18 cellular contexts compared by ENCODE assay signal in the genomic region with DNA sequence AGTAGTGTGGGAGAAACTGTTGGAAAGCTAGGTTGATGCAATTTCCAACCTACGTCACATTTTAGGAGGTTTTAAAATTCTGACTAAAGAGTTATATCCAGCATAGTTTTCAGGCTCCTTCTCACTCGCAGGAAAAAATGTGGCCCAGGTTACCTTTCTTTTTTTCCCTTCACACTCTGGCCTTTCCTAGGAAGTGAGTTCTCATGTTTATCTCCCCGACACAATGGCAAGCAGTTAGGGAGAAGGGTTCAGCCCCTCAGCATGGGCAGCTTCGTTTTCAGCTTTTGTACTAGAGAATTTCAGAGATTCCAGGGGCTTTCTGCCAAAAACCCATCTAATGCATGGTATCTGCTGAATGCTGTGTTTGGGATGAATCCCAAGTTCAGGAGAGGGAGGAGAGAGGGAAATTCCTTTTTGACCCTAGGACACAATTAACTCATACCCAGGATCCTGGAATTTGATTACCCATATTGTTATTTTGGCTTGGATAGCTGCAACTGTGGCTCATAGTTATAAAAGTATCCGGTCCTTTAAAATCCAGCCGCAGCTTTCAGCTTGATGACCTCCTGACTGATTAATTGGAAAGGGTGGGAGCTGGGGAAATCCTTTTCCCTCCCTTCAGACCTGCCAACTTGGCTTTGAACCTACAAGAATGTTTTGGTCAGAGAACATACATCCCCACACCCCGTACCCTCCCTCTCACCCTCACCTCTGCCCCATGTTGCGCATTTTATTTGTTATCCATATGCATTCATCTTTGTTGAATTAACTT.
DNase-seq lines count a peak whose midpoint lies in the region; ATAC-seq and TF ChIP-seq lines count a peak whose summit lies in the region.
"Had no signal": no experiment of that assay in that cellular context is flagged by ENCODE, and none has a peak within 500 bp of the region (broad histone marks: within the 10 kb centered on the region; RNA-seq: fewer than 3 reads in every experiment).

No MANE protein-coding gene starts in this region.

- H3K4me3 ChIP-seq in endodermal cell (ENCODE audit: low read length) (peak overlapping the region; percentile 13), stomach (no peak overlapping the region)
- H3K4me3 ChIP-seq: prostate gland had no signal

- no peak overlapping the region for H3K18ac ChIP-seq in H9 (ENCODE audit: insufficient read length, low read depth, low read length)

- no peak overlapping the region for H3K56ac ChIP-seq in H9 (ENCODE audit: insufficient read length, low read depth, low read length)

- H2BK12ac ChIP-seq in H9 (ENCODE audit: insufficient read length, low read depth, low read length) = no peak overlapping the region

- no peak overlapping the region for H3K4me2 ChIP-seq in H9 (ENCODE audit: insufficient read depth, insufficient read length, low read length)

- H2BK5ac ChIP-seq in H9 (ENCODE audit: insufficient read length, low read length) = no peak overlapping the region

- no peaks in the 10 kb centered on the region for H3K79me2 ChIP-seq in H9 (ENCODE audit: insufficient read depth, low read length)

- H4K20me1 ChIP-seq in H9 (ENCODE audit: control insufficient read depth, insufficient read depth, insufficient read length) = no peaks in the 10 kb centered on the region

- no peak overlapping the region for H4K91ac ChIP-seq in H9 (ENCODE audit: insufficient read length, low read depth, low read length)

- H3K4me1 ChIP-seq in H9 (ENCODE audit: insufficient read depth, low read length) (no peaks in the 10 kb centered on the region; the same call in 1 of the 2 replicates), endodermal cell (ENCODE audit: control insufficient read depth, insufficient read depth, low read length) (peaks cover 20% of the 10 kb centered on the region), stomach (peaks cover 0 to 35% (median 13%) of the 10 kb centered on the region in 4 donors)
- H3K4me1 ChIP-seq: prostate gland had no signal

- H3K23me2 ChIP-seq in H9 (ENCODE audit: insufficient read length, low read depth, low read length, poor library complexity, severe bottlenecking) = no peaks in the 10 kb centered on the region

- H3K9ac ChIP-seq in H9 (ENCODE audit: extremely low read depth, insufficient read length, low read length) (no peak overlapping the region), endodermal cell (ENCODE audit: extremely low read depth, low read length, poor library complexity, severe bottlenecking) (no peak overlapping the region)

- H4K5ac ChIP-seq in H9 (ENCODE audit: insufficient read length, low read depth, low read length) = no peak overlapping the region

- H3K4ac ChIP-seq in H9 (ENCODE audit: low read depth, low read length) = no peak overlapping the region

- no peaks in the 10 kb centered on the region for H3K36me3 ChIP-seq in endodermal cell (ENCODE audit: control insufficient read depth, insufficient read depth, low read length)
- H3K36me3 ChIP-seq in stomach = peaks cover 0 to 10% (median 3%) of the 10 kb centered on the region in 4 donors
- H3K36me3 ChIP-seq: prostate gland had no signal

- no peaks in the 10 kb centered on the region for H3K79me1 ChIP-seq in H9 (ENCODE audit: insufficient read depth, low read depth, low read length, poor library complexity, severe bottlenecking)

- no peak overlapping the region for H2BK120ac ChIP-seq in H9 (ENCODE audit: low read depth, low read length, poor library complexity, severe bottlenecking)

- H3K4me3 Mint-ChIP-seq in H9 = no peak overlapping the region
- H3K4me3 Mint-ChIP-seq in endodermal cell = no peak overlapping the region
- H3K4me3 Mint-ChIP-seq: activated naive CD4-positive, alpha-beta T cell treated with anti-CD3 and anti-CD28 coated beads, Interleukin-2, amount 50 U/mL, for 24 hours; CD4-positive, alpha-beta memory T cell had no signal

- H2BK20ac ChIP-seq in H9 (ENCODE audit: low read depth, low read length, poor library complexity, severe bottlenecking) = no peak overlapping the region

- no peaks in the 10 kb centered on the region for H3K9me3 ChIP-seq in H9 (ENCODE audit: control insufficient read depth, low read depth, low read length)
- H3K9me3 ChIP-seq in endodermal cell (ENCODE audit: control insufficient read depth, low read length) = peaks cover 7% of the 10 kb centered on the region
- no peaks in the 10 kb centered on the region for H3K9me3 ChIP-seq in stomach
- H3K9me3 ChIP-seq: prostate gland had no signal

- no peak overlapping the region for H3K23ac ChIP-seq in H9 (ENCODE audit: insufficient read length, low read depth, low read length)

- WGBS in H9 (ENCODE audit: extremely low coverage, insufficient read length, low lambda C conversion rate) = no CpG with 5 or more reads among the region's 8 CpGs
- WGBS in endodermal cell (ENCODE audit: insufficient coverage in 1 of 2, insufficient read length in 1 of 2), 2 experiments = 66 to 71% methylated on average over 3 to 8 of the region's 8 CpGs
- WGBS in stomach, 5 donors = 49 to 70% (median 57%) methylated on average over 8 of the region's 8 CpGs

- peak overlapping the region in 2 of 3 experiments; percentile 8 to 42; a peak in 2 of 7 replicates for H3K27ac Mint-ChIP-seq in H9
- peak overlapping the region; percentile 71 for H3K27ac Mint-ChIP-seq in endodermal cell
- H3K27ac Mint-ChIP-seq: activated naive CD4-positive, alpha-beta T cell treated with anti-CD3 and anti-CD28 coated beads, Interleukin-2, amount 50 U/mL, for 24 hours; CD4-positive, alpha-beta memory T cell had no signal

- H2AFZ ChIP-seq in H9 (ENCODE audit: low read length) = no peak overlapping the region

- no peak overlapping the region for H3K14ac ChIP-seq in H9 (ENCODE audit: insufficient read depth, low read length)

- H3K27ac ChIP-seq in H9 (ENCODE audit: insufficient read length, low read depth, low read length) (no peak overlapping the region), endodermal cell (ENCODE audit: low read depth, low read length) (no peak overlapping the region), stomach (peak overlapping the region in 4 of 5 donors; percentile 23 to 66 (median 56))

- H3K27me3 ChIP-seq in H9 (ENCODE audit: insufficient read depth, low read length) (no peaks in the 10 kb centered on the region), endodermal cell (ENCODE audit: control insufficient read depth, insufficient read depth, low read length, poor library complexity, severe bottlenecking) (no peaks in the 10 kb centered on the region), stomach (no peaks in the 10 kb centered on the region)

- TF ChIP-seq EP300 in stomach (IDR thresholded peaks at IDR 0.05) = no peak

- H3K27me3 Mint-ChIP-seq in H9 (ENCODE audit: low read depth) = peaks cover 84% of the 10 kb centered on the region
- H3K27me3 Mint-ChIP-seq in endodermal cell (ENCODE audit: insufficient read depth) = peaks cover 17% of the 10 kb centered on the region

- TF ChIP-seq CTCF in H9 (conservative IDR thresholded peaks at IDR 0.05) (no peak), endodermal cell (conservative IDR thresholded peaks at IDR 0.05) (no peak), stomach (IDR thresholded peaks at IDR 0.05) (no peak)

- no peak overlapping the region for H2AK5ac ChIP-seq in H9 (ENCODE audit: insufficient read length, low read length)

- intact Hi-C loops in stomach (cut with DNase I; ENCODE audit: low total_unique reads) = no loop called here

- ATAC-seq in HG03135 (IDR thresholded peaks at IDR 0.05; ENCODE audit: unreplicated experiment) (no peak), HG02840 (IDR thresholded peaks at IDR 0.05; ENCODE audit: low FRiP score, unreplicated experiment) (no peak)
- ATAC-seq: SK-N-SH treated with all-trans-retinoic acid at 6 μM for 48 hours had no signal

- H4K8ac ChIP-seq in H9 (replicated peaks; ENCODE audit: insufficient read length, low read depth, low read length) = no peak overlapping the region

- DNase-seq in H9 = no peak
- DNase-seq in endodermal cell = no peak
- DNase-seq in iPS-NIHi11 (ENCODE audit: low spot score) = peak; percentile 18
- no peak for DNase-seq in stomach
- DNase-seq in NCI-H774 (lab: John Stamatoyannopoulos, UW) = no peak
- DNase-seq in MV-4-11 (lab: John Stamatoyannopoulos, UW) = no peak
- DNase-seq: CD4-positive, alpha-beta memory T cell; DND-41; hypothalamus; NCI-H1417 treated with DMSO at 0.1 percent for 48 hours; NCI-H2171; stimulated activated CD4-positive, alpha-beta T cell treated with anti-CD3 and anti-CD28 coated beads, Interleukin-15, amount 100 ng/mL, for 24 hours; stimulated activated naive CD4-positive, alpha-beta T cell had no signal

- no peak for TF ChIP-seq POLR2A in stomach (IDR thresholded peaks at IDR 0.05)

- H3K36me3 Mint-ChIP-seq in H9 (ENCODE audit: insufficient read depth in 1 of 3, low read depth in 3 of 3) (no peaks in the 10 kb centered on the region), endodermal cell (ENCODE audit: low read depth) (no peaks in the 10 kb centered on the region)
- H3K36me3 Mint-ChIP-seq: activated naive CD4-positive, alpha-beta T cell treated with anti-CD3 and anti-CD28 coated beads, Interleukin-2, amount 50 U/mL, for 24 hours; CD4-positive, alpha-beta memory T cell had no signal

- no peaks in the 10 kb centered on the region for H3K9me3 Mint-ChIP-seq in H9
- H3K9me3 Mint-ChIP-seq in endodermal cell = no peaks in the 10 kb centered on the region
- H3K9me3 Mint-ChIP-seq: activated naive CD4-positive, alpha-beta T cell treated with anti-CD3 and anti-CD28 coated beads, Interleukin-2, amount 50 U/mL, for 24 hours; CD4-positive, alpha-beta memory T cell had no signal

- H3K4me1 Mint-ChIP-seq in H9 (peaks cover 0 to 12% of the 10 kb centered on the region in 2 experiments; a peak in 2 of 4 replicates), endodermal cell (peaks cover 28% of the 10 kb centered on the region)
- H3K4me1 Mint-ChIP-seq: activated naive CD4-positive, alpha-beta T cell treated with anti-CD3 and anti-CD28 coated beads, Interleukin-2, amount 50 U/mL, for 24 hours; CD4-positive, alpha-beta memory T cell had no signal

- no peak overlapping the region for H2BK15ac ChIP-seq in H9 (ENCODE audit: low read depth, low read length)

- H3T11ph ChIP-seq in H9 (ENCODE audit: low read length) = no peak overlapping the region

Comparison
In these comparisons a context has a peak if more than half of its experiments do, and no peak if none do; other contexts are left out.
1. H3K27ac ChIP-seq: peak in stomach (4 of 5); none in H9 (single experiment) and endodermal cell (single experiment).